In the genomic region with DNA sequence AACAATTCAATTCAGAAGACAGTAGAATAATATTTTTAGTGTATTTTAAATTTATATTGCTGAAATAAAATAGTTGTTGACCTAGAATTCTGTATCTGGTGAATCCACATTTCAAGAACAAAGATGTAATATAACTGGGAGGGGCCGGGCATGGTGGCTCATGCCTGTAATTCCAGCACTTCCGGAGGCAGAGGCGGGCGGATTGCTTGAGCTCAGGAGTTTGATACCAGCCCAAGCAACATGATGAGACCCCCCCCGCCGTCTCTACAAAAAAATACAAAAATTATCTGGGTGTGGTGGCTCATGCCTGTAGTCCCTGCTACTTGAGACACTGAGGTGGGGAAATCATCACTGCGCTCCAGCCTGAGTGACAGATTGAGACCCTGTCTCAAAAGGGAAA, we compare ENCODE assay signal across 22 cellular contexts.
"Had no signal": no experiment of that assay in that cellular context is flagged by ENCODE, and none has a peak within 500 bp of the region (broad histone marks: within the 10 kb centered on the region; RNA-seq: fewer than 3 reads in every experiment).

No MANE protein-coding gene starts in this region.

- H3K27ac ChIP-seq: ascending aorta, epithelial cell of prostate, foreskin keratinocyte, right lobe of liver, SK-N-MC, vagina had no signal

- H3K9me3 ChIP-seq: right lobe of liver, vagina had no signal

- ATAC-seq: activated CD8-positive, alpha-beta T cell treated with anti-CD3 and anti-CD28 coated beads for 36 hours; activated T-cell treated with anti-CD3 and anti-CD28 coated beads, Interleukin-2, amount 50 U/mL, for 4 hours; effector memory CD8-positive, alpha-beta T cell; foreskin keratinocyte; naive thymus-derived CD8-positive, alpha-beta T cell; right lobe of liver had no signal

- H3K4me3 Mint-ChIP-seq: activated CD8-positive, alpha-beta T cell treated with anti-CD3 and anti-CD28 coated beads for 36 hours; activated naive CD4-positive, alpha-beta T cell treated with anti-CD3 and anti-CD28 coated beads, Interleukin-2, amount 50 U/mL, for 24 hours; activated T-cell treated with anti-CD3 and anti-CD28 coated beads, Interleukin-2, amount 50 U/mL, for 4 hours; dendritic cell treated with granulocyte-macrophage colony-stimulating factor and Interleukin-4, amounts not matched to agents 40 ng/mL and 50 ng/mL, for 4 days; effector memory CD8-positive, alpha-beta T cell; naive thymus-derived CD8-positive, alpha-beta T cell had no signal

- H3K4me1 ChIP-seq: foreskin keratinocyte, right lobe of liver had no signal

- H3K36me3 ChIP-seq: ascending aorta, right lobe of liver, vagina had no signal

- DNase-seq: activated CD4-positive, alpha-beta T cell treated with anti-CD3 and anti-CD28 coated beads for 48 hours; activated CD4-positive, CD25-positive, alpha-beta regulatory T cell; activated CD8-positive, alpha-beta T cell treated with anti-CD3 and anti-CD28 coated beads for 36 hours; activated gamma-delta T cell; activated T-cell treated with anti-CD3 and anti-CD28 coated beads, Interleukin-2, amount 50 U/mL, for 4 hours; effector memory CD8-positive, alpha-beta T cell; foreskin keratinocyte; hypothalamus; islet precursor cell; naive thymus-derived CD8-positive, alpha-beta T cell; stimulated activated CD4-positive, alpha-beta T cell treated with anti-CD3 and anti-CD28 coated beads, Interleukin-12 subunit alpha, Interleukin-12 subunit beta, amount 100 ng/mL, for 4 hours; stimulated activated CD4-positive, alpha-beta T cell treated with anti-CD3 and anti-CD28 coated beads, Interleukin-1b, Interleukin-23, amount 100 ng/mL, for 48 hours; stimulated activated CD8-positive, alpha-beta memory T cell treated with anti-CD3 and anti-CD28 coated beads, Interleukin-4, amount 100 ng/mL, for 48 hours; stimulated activated naive CD4-positive, alpha-beta T cell treated with Interleukin-2 at 50 U/mL for 16 hours; substantia nigra had no signal

- H3K27me3 ChIP-seq: ascending aorta, right lobe of liver, vagina had no signal

- H3K4me3 ChIP-seq: ascending aorta, right lobe of liver, SK-N-MC, vagina had no signal

- H3K27ac Mint-ChIP-seq: activated CD8-positive, alpha-beta T cell treated with anti-CD3 and anti-CD28 coated beads for 36 hours; activated naive CD4-positive, alpha-beta T cell treated with anti-CD3 and anti-CD28 coated beads, Interleukin-2, amount 50 U/mL, for 24 hours; dendritic cell treated with granulocyte-macrophage colony-stimulating factor and Interleukin-4, amounts not matched to agents 40 ng/mL and 50 ng/mL, for 4 days; effector memory CD8-positive, alpha-beta T cell; naive thymus-derived CD8-positive, alpha-beta T cell had no signal
